Comparison of ENCODE assay signal across 10 cellular contexts in the genomic region with DNA sequence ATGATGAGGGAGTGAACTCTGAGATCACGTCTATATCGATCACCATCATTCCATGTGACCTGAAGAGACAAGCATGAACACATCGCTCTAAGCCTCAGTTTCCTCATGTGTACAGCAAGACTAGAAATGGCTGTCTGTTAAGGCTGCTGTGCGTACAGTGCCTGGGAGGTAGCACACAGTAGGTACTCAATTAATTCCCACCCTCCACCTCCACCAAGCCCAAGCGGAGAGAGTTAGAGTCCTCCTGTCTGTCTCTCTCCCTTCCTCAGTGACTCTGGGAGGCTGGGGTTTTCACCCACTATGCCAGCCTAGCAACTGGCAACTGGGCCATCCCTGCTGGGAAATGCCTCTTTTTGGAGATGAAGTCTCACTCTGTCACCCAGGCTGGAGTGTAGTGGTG.
"Had no signal": no experiment of that assay in that cellular context is flagged by ENCODE, and none has a peak within 500 bp of the region (broad histone marks: within the 10 kb centered on the region; RNA-seq: fewer than 3 reads in every experiment).

No MANE protein-coding gene starts in this region.

- H3K4me3 ChIP-seq: GM23248, GM23338, HAP-1 had no signal

- H3K9me3 ChIP-seq: HAP-1 had no signal

- H3K27ac ChIP-seq: GM23248 had no signal

- H3K4me2 ChIP-seq: GM23338 had no signal

- H2AFZ ChIP-seq: GM23248, GM23338 had no signal

- H3K4me1 ChIP-seq: HAP-1 had no signal

- ATAC-seq: GM23338, HCT116 had no signal

- FAIRE-seq: H54 had no signal

- DNase-seq: GM23248, GOT3, H7, H9, HCEC 1CT, HFFc6 had no signal

- H3K9ac ChIP-seq: GM23248 had no signal

- H3K36me3 ChIP-seq: HAP-1 had no signal
